15 cellular contexts compared by ENCODE assay signal in the genomic region with DNA sequence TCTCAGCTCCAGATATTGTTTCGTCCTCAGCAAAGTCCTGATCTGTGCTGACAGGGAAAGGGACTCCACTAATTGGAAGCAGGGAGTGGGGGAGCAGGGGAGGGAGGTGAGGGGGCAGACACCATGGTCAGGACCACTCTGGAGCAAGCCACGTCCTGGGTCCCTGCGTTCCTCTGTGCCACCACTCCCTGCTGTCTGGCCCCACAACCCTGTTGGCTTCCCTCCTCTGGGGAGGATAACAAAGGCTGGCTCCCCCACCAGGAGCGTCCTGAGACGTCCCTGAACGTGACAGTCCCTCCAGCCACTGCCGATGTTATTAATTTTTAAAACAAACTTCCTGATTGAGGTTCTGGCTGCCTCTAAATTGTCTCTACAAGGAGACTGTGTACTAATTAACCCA.
DNase-seq lines count a peak whose midpoint lies in the region; ATAC-seq and TF ChIP-seq lines count a peak whose summit lies in the region.
"Had no signal": no experiment of that assay in that cellular context is flagged by ENCODE, and none has a peak within 500 bp of the region (broad histone marks: within the 10 kb centered on the region; RNA-seq: fewer than 3 reads in every experiment).

No MANE protein-coding gene starts in this region.

- no peak overlapping the region for H3K9ac ChIP-seq in GM23248
- H3K9ac ChIP-seq: BLaER1 treated with 17β-estradiol and CSF1 and Interleukin-3, amounts not matched to agents 10 nM and 100 nM had no signal

- H3K4me1 ChIP-seq in GM23248 (ENCODE audit: insufficient read depth) = peaks cover 4% of the 10 kb centered on the region; the same call in 1 of the 2 replicates

- H4K20me1 ChIP-seq in GM23248 (ENCODE audit: insufficient read depth) = no peaks in the 10 kb centered on the region
- H4K20me1 ChIP-seq: BLaER1 treated with 17β-estradiol and CSF1 and Interleukin-3, amounts not matched to agents 10 nM and 100 nM had no signal

- H3K79me2 ChIP-seq in GM23248 (ENCODE audit: insufficient read depth) = no peaks in the 10 kb centered on the region

- in situ Hi-C loops in GM23248 (cut with MboI) = no loop called here

- H3K4me3 ChIP-seq in WERI-Rb-1 (ENCODE audit: low read depth, low read length) (peak overlapping the region; percentile 29; the same call in 1 of the 2 replicates), GM23248 (no peak overlapping the region)
- H3K4me3 ChIP-seq: BLaER1 treated with 17β-estradiol and CSF1 and Interleukin-3, amounts not matched to agents 10 nM and 100 nM; transverse colon had no signal

- ATAC-seq in GM18517 (IDR thresholded peaks at IDR 0.05; ENCODE audit: unreplicated experiment) = no peak

- no peak overlapping the region for H3K4me2 ChIP-seq in GM23248 (ENCODE audit: unreplicated experiment)
- H3K4me2 ChIP-seq: BLaER1 treated with 17β-estradiol and CSF1 and Interleukin-3, amounts not matched to agents 10 nM and 100 nM had no signal

- peaks cover 2% of the 10 kb centered on the region for H3K9me3 ChIP-seq in WERI-Rb-1 (ENCODE audit: severe bottlenecking)
- H3K9me3 ChIP-seq in GM23248 (ENCODE audit: low read depth) = no peaks in the 10 kb centered on the region

- no peaks in the 10 kb centered on the region for H3F3A ChIP-seq in GM23248 (ENCODE audit: insufficient read depth)

- H3K27ac ChIP-seq in WERI-Rb-1 (no peak overlapping the region), GM23248 (no peak overlapping the region)
- H3K27ac ChIP-seq: BLaER1 treated with 17β-estradiol and CSF1 and Interleukin-3, amounts not matched to agents 10 nM and 100 nM; spleen had no signal

- no peaks in the 10 kb centered on the region for H3K36me3 ChIP-seq in WERI-Rb-1
- H3K36me3 ChIP-seq in GM23248 (ENCODE audit: low read depth) = no peaks in the 10 kb centered on the region
- H3K36me3 ChIP-seq: BLaER1 treated with 17β-estradiol and CSF1 and Interleukin-3, amounts not matched to agents 10 nM and 100 nM; spleen; transverse colon had no signal

- no peaks in the 10 kb centered on the region for H3K27me3 ChIP-seq in WERI-Rb-1 (ENCODE audit: insufficient read depth, low read depth, severe bottlenecking)
- no peaks in the 10 kb centered on the region for H3K27me3 ChIP-seq in GM23248 (replicated peaks; ENCODE audit: insufficient read depth)
- H3K27me3 ChIP-seq: BLaER1 treated with 17β-estradiol and CSF1 and Interleukin-3, amounts not matched to agents 10 nM and 100 nM; transverse colon had no signal

- no peak overlapping the region for H2AFZ ChIP-seq in GM23248

- WGBS in GM23248 (ENCODE audit: low coverage in 1 of 2, low lambda C conversion rate in 2 of 2, missing lambda C conversion rate in 2 of 2), 2 experiments = 33 to 42% methylated on average over 7 of the region's 7 CpGs

- peak; percentile 94 for DNase-seq in COR-L47 (lab: John Stamatoyannopoulos, UW)
- peak; percentile 40 for DNase-seq in DMS53 treated with DMSO at 0.1 percent for 48 hours (lab: John Stamatoyannopoulos, UW; ENCODE audit: unreplicated experiment)
- peak; percentile 39 for DNase-seq in WERI-Rb-1
- DNase-seq in mucosa of gallbladder (ENCODE audit: low spot score) = peak; percentile 26
- no peak for DNase-seq in NK-92 treated with Interleukin-12 subunit alpha and Interleukin-12 subunit beta, amount 100 ng/mL, for 24 hours (lab: John Stamatoyannopoulos, UW)
- DNase-seq in GM23248 = no peak
- no peak for DNase-seq in superior temporal gyrus (ENCODE audit: extremely low spot score)
- DNase-seq: activated CD4-positive, alpha-beta T cell treated with anti-CD3 and anti-CD28 coated beads, Interleukin-2, amount 50 U/mL, for 48 hours; activated T-cell treated with anti-CD3 and anti-CD28 coated beads, Interleukin-2, amount 50 U/mL, for 24 hours; effector CD8-positive, alpha-beta T cell; hypothalamus; spleen had no signal

- H3K9me2 ChIP-seq in GM23248 (ENCODE audit: insufficient read depth) = no peaks in the 10 kb centered on the region

- no peak for TF ChIP-seq CTCF in WERI-Rb-1 (IDR thresholded peaks at IDR 0.05; ENCODE audit: low read depth, low read length)

Comparison
In these comparisons a context has a peak if more than half of its experiments do, and no peak if none do; other contexts are left out.
1. DNase-seq: peak in COR-L47 (single experiment), DMS53 treated with DMSO at 0.1 percent for 48 hours (single experiment), WERI-Rb-1 (single experiment) and mucosa of gallbladder (single experiment); none in NK-92 treated with Interleukin-12 subunit alpha and Interleukin-12 subunit beta, amount 100 ng/mL, for 24 hours (single experiment), GM23248 (single experiment) and superior temporal gyrus (single experiment).